1 cellular context compared by ENCODE assay signal in genomic region chr2:130548418-130548817, GRCh38. TPM values are rescaled to one million over a fixed set of nuclear protein-coding genes. Genes with fewer than 3 reads are reported as not detected.
"Had no signal": no experiment of that assay in that cellular context is flagged by ENCODE, and none has a peak within 500 bp of the region (broad histone marks: within the 10 kb centered on the region; RNA-seq: fewer than 3 reads in every experiment).

No MANE protein-coding gene starts in this region.

RNA-seq across cellular contexts. Expression of gene CFC1B, which starts 27.4 kb away (rescaled TPM):
- total RNA-seq: G401 had no signal

RNA-seq across cellular contexts. Expression of gene POTEI, which starts 39.3 kb away (rescaled TPM):
- total RNA-seq: G401 had no signal

RNA-seq across cellular contexts. Expression of gene CFC1, which starts 51.0 kb away (rescaled TPM):
- total RNA-seq: G401 had no signal
